Comparison of ENCODE assay signal across 1 cellular context in genomic region chr5:139439013-139439903, GRCh38.
TF ChIP-seq lines count a peak whose summit lies in the region.

DNAJC18 (minus strand) TSS chr5:139439525; CDS start chr5:139439445, 80 bp downstream.

TF ChIP-seq in K562, 482 proteins besides CTCF, POLR2A, EP300 and RAD21 (continued from another document and continues in another):
- TF ChIP-seq ZMIZ1 (IDR thresholded peaks at IDR 0.05; ENCODE audit: low read depth in 2 of 2, low read length in 2 of 2), result no peak
- TF ChIP-seq ATF3 (IDR thresholded peaks at IDR 0.05), result no peak; the same call in 1 of the 2 replicates
- TF ChIP-seq ATF3 (CRISPR knock-in tag; conservative IDR thresholded peaks at IDR 0.05), result no peak
- no peak for TF ChIP-seq TGIF2 (CRISPR knock-in tag; IDR thresholded peaks at IDR 0.05)
- no peak for TF ChIP-seq ZNF184 (CRISPR knock-in tag; IDR thresholded peaks at IDR 0.05)
- no peak for TF ChIP-seq MLLT1 (IDR thresholded peaks at IDR 0.05)
- TF ChIP-seq ZNF431 (CRISPR knock-in tag; IDR thresholded peaks at IDR 0.05), result no peak
- no peak for TF ChIP-seq THAP7 (CRISPR knock-in tag; IDR thresholded peaks at IDR 0.05)
- no peak for TF ChIP-seq NFIC (IDR thresholded peaks at IDR 0.05)
- no peak for TF ChIP-seq RHOXF2B (CRISPR knock-in tag; conservative IDR thresholded peaks at IDR 0.05)
- no peak for TF ChIP-seq USF2 (CRISPR knock-in tag; IDR thresholded peaks at IDR 0.05)
- TF ChIP-seq MXI1 (IDR thresholded peaks at IDR 0.05; ENCODE audit: low read depth, low read length), result no peak
- TF ChIP-seq ELK3 (CRISPR knock-in tag; IDR thresholded peaks at IDR 0.05), result no peak
- TF ChIP-seq ZNF609 (CRISPR knock-in tag; IDR thresholded peaks at IDR 0.05; ENCODE audit: borderline replicate concordance), result no peak
- TF ChIP-seq ZNF282 (CRISPR knock-in tag; IDR thresholded peaks at IDR 0.05), result no peak
- no peak for TF ChIP-seq CHCHD3 (CRISPR knock-in tag; IDR thresholded peaks at IDR 0.05)
- TF ChIP-seq NFE2 (IDR thresholded peaks at IDR 0.05; ENCODE audit: low read depth), result no peak
- TF ChIP-seq ZBED1 (IDR thresholded peaks at IDR 0.05), result no peak
- no peak for TF ChIP-seq ZFP30 (CRISPR knock-in tag; IDR thresholded peaks at IDR 0.05; ENCODE audit: borderline replicate concordance)
- peak; percentile 74; the same call in 1 of the 2 replicates for TF ChIP-seq DIDO1 (tag; IDR thresholded peaks at IDR 0.05; ENCODE audit: low read depth)
- no peak for TF ChIP-seq CHD4 (IDR thresholded peaks at IDR 0.05; ENCODE audit: insufficient read depth, insufficient replicate concordance, low read depth, low read length, poor library complexity, severe bottlenecking)
- no peak for TF ChIP-seq IRF2 (CRISPR knock-in tag; IDR thresholded peaks at IDR 0.05)
- peak; percentile 17; the same call in 1 of the 2 replicates for TF ChIP-seq SREBF1 (IDR thresholded peaks at IDR 0.05; ENCODE audit: borderline replicate concordance, low read depth, low read length)
- no peak for TF ChIP-seq SRSF3 (IDR thresholded peaks at IDR 0.05; ENCODE audit: insufficient read depth, low read length)
- 0 out of 2 replicates have a peak, but pooled peaks have one; percentile 14 for TF ChIP-seq SMARCA5 (IDR thresholded peaks at IDR 0.05)
- TF ChIP-seq WHSC1 (IDR thresholded peaks at IDR 0.05; ENCODE audit: low read length), result no peak
- no peak for TF ChIP-seq CTCFL (IDR thresholded peaks at IDR 0.05; ENCODE audit: borderline replicate concordance, insufficient read depth, low read depth, low read length, poor library complexity, severe bottlenecking)
- peak; percentile 63 to 76 for TF ChIP-seq NRF1 (conservative IDR thresholded peaks at IDR 0.05 in 1 of 2, IDR thresholded peaks at IDR 0.05 in 1 of 2)
- no peak for TF ChIP-seq POLR3G (IDR thresholded peaks at IDR 0.05; ENCODE audit: extremely low read depth, insufficient read length, insufficient replicate concordance)
- TF ChIP-seq HNRNPL (IDR thresholded peaks at IDR 0.05; ENCODE audit: low read depth, low read length), result no peak
- TF ChIP-seq ATF7 (IDR thresholded peaks at IDR 0.05), result peak; percentile 79
